ENCODE assay signal across 28 cellular contexts in the genomic region with DNA sequence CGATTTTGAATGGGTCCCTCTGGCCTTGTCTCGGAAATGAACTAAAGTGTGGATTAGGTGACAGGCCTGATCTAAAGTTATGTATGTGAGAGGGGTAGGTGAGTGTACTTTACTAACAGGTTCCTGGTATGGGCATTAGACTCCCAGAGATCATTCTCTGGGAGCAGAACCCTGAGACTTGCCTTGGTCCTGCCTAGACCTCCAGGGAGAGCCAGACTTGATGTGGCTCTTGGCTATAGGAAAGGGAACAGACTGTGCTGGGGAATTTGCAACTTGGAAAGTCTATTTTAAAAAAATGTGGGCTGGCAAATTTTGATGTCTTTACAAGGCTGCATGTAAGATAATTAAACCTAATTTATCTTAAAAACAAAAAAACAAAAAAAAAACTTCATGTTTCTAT.
"Had no signal": no experiment of that assay in that cellular context is flagged by ENCODE, and none has a peak within 500 bp of the region (broad histone marks: within the 10 kb centered on the region; RNA-seq: fewer than 3 reads in every experiment).

No MANE protein-coding gene starts in this region.

- H3K4me3 Mint-ChIP-seq: activated CD4-positive, alpha-beta memory T cell treated with anti-CD3 and anti-CD28 coated beads, Interleukin-2, amount 10 ng/mL, durations not matched to agents 7 days and 5 days; activated CD4-positive, alpha-beta T cell treated with anti-CD3 and anti-CD28 coated beads, Interleukin-2, amount 10 ng/mL, durations not matched to agents 7 days and 5 days; activated naive CD4-positive, alpha-beta T cell treated with anti-CD3 and anti-CD28 coated beads, Interleukin-2, amount 10 ng/mL, durations not matched to agents 7 days and 5 days; activated naive CD8-positive, alpha-beta T cell treated with anti-CD3 and anti-CD28 coated beads, Interleukin-2, amount 10 ng/mL, durations not matched to agents 7 days and 5 days; activated T-cell treated with anti-CD3 and anti-CD28 coated beads, Interleukin-2, amount 50 U/mL, for 24 hours; activated T-cell treated with anti-CD3 and anti-CD28 coated beads, Interleukin-2, amount 50 U/mL, for 72 hours; brain; dendritic cell treated with granulocyte-macrophage colony-stimulating factor and Interleukin-4, amounts not matched to agents 40 ng/mL and 50 ng/mL, for 4 days; endodermal cell had no signal

- H3K27me3 ChIP-seq: breast epithelium, cardiac muscle cell, colonic mucosa, dorsolateral prefrontal cortex had no signal

- H3K27ac Mint-ChIP-seq: activated CD4-positive, alpha-beta memory T cell treated with anti-CD3 and anti-CD28 coated beads, Interleukin-2, amount 10 ng/mL, durations not matched to agents 7 days and 5 days; activated CD4-positive, alpha-beta T cell treated with anti-CD3 and anti-CD28 coated beads, Interleukin-2, amount 10 ng/mL, durations not matched to agents 7 days and 5 days; activated naive CD4-positive, alpha-beta T cell treated with anti-CD3 and anti-CD28 coated beads, Interleukin-2, amount 10 ng/mL, durations not matched to agents 7 days and 5 days; activated naive CD4-positive, alpha-beta T cell treated with anti-CD3 and anti-CD28 coated beads, Interleukin-2, amount 50 U/mL, for 72 hours; activated naive CD8-positive, alpha-beta T cell treated with anti-CD3 and anti-CD28 coated beads, Interleukin-2, amount 10 ng/mL, durations not matched to agents 7 days and 5 days; activated T-cell treated with anti-CD3 and anti-CD28 coated beads, Interleukin-2, amount 50 U/mL, for 24 hours; activated T-cell treated with anti-CD3 and anti-CD28 coated beads, Interleukin-2, amount 50 U/mL, for 72 hours; brain; dendritic cell treated with granulocyte-macrophage colony-stimulating factor and Interleukin-4, amounts not matched to agents 40 ng/mL and 50 ng/mL, for 4 days; endodermal cell had no signal

- H3K36me3 ChIP-seq: breast epithelium, cardiac muscle cell, colonic mucosa had no signal

- H3K9me3 ChIP-seq: breast epithelium, colonic mucosa had no signal

- H3K4me1 Mint-ChIP-seq: activated CD4-positive, alpha-beta memory T cell treated with anti-CD3 and anti-CD28 coated beads, Interleukin-2, amount 10 ng/mL, durations not matched to agents 7 days and 5 days; activated CD4-positive, alpha-beta T cell treated with anti-CD3 and anti-CD28 coated beads, Interleukin-2, amount 10 ng/mL, durations not matched to agents 7 days and 5 days; activated naive CD4-positive, alpha-beta T cell treated with anti-CD3 and anti-CD28 coated beads, Interleukin-2, amount 10 ng/mL, durations not matched to agents 7 days and 5 days; activated naive CD8-positive, alpha-beta T cell treated with anti-CD3 and anti-CD28 coated beads, Interleukin-2, amount 10 ng/mL, durations not matched to agents 7 days and 5 days; brain; endodermal cell had no signal

- ATAC-seq: activated naive CD4-positive, alpha-beta T cell treated with anti-CD3 and anti-CD28 coated beads, Interleukin-2, amount 50 U/mL, for 72 hours; activated T-cell treated with anti-CD3 and anti-CD28 coated beads, Interleukin-2, amount 50 U/mL, for 72 hours; esophagus mucosa had no signal

- DNase-seq: activated CD4-positive, alpha-beta memory T cell treated with anti-CD3 and anti-CD28 coated beads, Interleukin-2, amount 10 ng/mL, durations not matched to agents 7 days and 5 days; activated CD4-positive, alpha-beta T cell treated with anti-CD3 and anti-CD28 coated beads for 1 hour; activated CD4-positive, alpha-beta T cell treated with anti-CD3 and anti-CD28 coated beads for 4 hours; activated CD4-positive, alpha-beta T cell treated with anti-CD3 and anti-CD28 coated beads, Interleukin-2, amount 10 ng/mL, durations not matched to agents 7 days and 5 days; activated CD4-positive, alpha-beta T cell treated with anti-CD3 and anti-CD28 coated beads, Interleukin-2, amount 50 U/mL, for 4 hours; activated CD8-positive, alpha-beta memory T cell treated with anti-CD3 and anti-CD28 coated beads, Interleukin-2, amount 50 U/mL, for 48 hours; activated gamma-delta T cell; activated naive CD4-positive, alpha-beta T cell; activated naive CD4-positive, alpha-beta T cell treated with anti-CD3 and anti-CD28 coated beads, Interleukin-2, amount 10 ng/mL, durations not matched to agents 7 days and 5 days; activated naive CD8-positive, alpha-beta T cell treated with anti-CD3 and anti-CD28 coated beads, Interleukin-2, amount 10 ng/mL, durations not matched to agents 7 days and 5 days; activated T-cell treated with anti-CD3 and anti-CD28 coated beads for 4 hours; activated T-cell treated with anti-CD3 and anti-CD28 coated beads, Interleukin-2, amount 50 U/mL, for 24 hours; activated T-cell treated with anti-CD3 and anti-CD28 coated beads, Interleukin-2, amount 50 U/mL, for 72 hours; central memory CD4-positive, alpha-beta T cell; cerebellar nuclear complex; colonic mucosa; dorsolateral prefrontal cortex; effector memory CD4-positive, alpha-beta T cell; endodermal cell; foreskin fibroblast; head of caudate nucleus; T-helper 2 cell had no signal

- H3K4me3 ChIP-seq: breast epithelium, cardiac muscle cell, colonic mucosa, dorsolateral prefrontal cortex had no signal

- H3K9me3 Mint-ChIP-seq: activated CD4-positive, alpha-beta memory T cell treated with anti-CD3 and anti-CD28 coated beads, Interleukin-2, amount 10 ng/mL, durations not matched to agents 7 days and 5 days; activated CD4-positive, alpha-beta T cell treated with anti-CD3 and anti-CD28 coated beads, Interleukin-2, amount 10 ng/mL, durations not matched to agents 7 days and 5 days; activated naive CD4-positive, alpha-beta T cell treated with anti-CD3 and anti-CD28 coated beads, Interleukin-2, amount 10 ng/mL, durations not matched to agents 7 days and 5 days; activated naive CD4-positive, alpha-beta T cell treated with anti-CD3 and anti-CD28 coated beads, Interleukin-2, amount 50 U/mL, for 72 hours; activated naive CD8-positive, alpha-beta T cell treated with anti-CD3 and anti-CD28 coated beads, Interleukin-2, amount 10 ng/mL, durations not matched to agents 7 days and 5 days; activated T-cell treated with anti-CD3 and anti-CD28 coated beads, Interleukin-2, amount 50 U/mL, for 24 hours; activated T-cell treated with anti-CD3 and anti-CD28 coated beads, Interleukin-2, amount 50 U/mL, for 72 hours; brain; dendritic cell treated with granulocyte-macrophage colony-stimulating factor and Interleukin-4, amounts not matched to agents 40 ng/mL and 50 ng/mL, for 4 days; endodermal cell had no signal

- H3K27me3 Mint-ChIP-seq: activated T-cell treated with anti-CD3 and anti-CD28 coated beads, Interleukin-2, amount 50 U/mL, for 24 hours; dendritic cell treated with granulocyte-macrophage colony-stimulating factor and Interleukin-4, amounts not matched to agents 40 ng/mL and 50 ng/mL, for 4 days had no signal

- H3K4me1 ChIP-seq: breast epithelium, colonic mucosa had no signal

- H3K27ac ChIP-seq: breast epithelium, cardiac muscle cell, colonic mucosa, dorsolateral prefrontal cortex had no signal

- H3K36me3 Mint-ChIP-seq: activated naive CD4-positive, alpha-beta T cell treated with anti-CD3 and anti-CD28 coated beads, Interleukin-2, amount 10 ng/mL, durations not matched to agents 7 days and 5 days; activated naive CD4-positive, alpha-beta T cell treated with anti-CD3 and anti-CD28 coated beads, Interleukin-2, amount 50 U/mL, for 72 hours; activated naive CD8-positive, alpha-beta T cell treated with anti-CD3 and anti-CD28 coated beads, Interleukin-2, amount 10 ng/mL, durations not matched to agents 7 days and 5 days; brain had no signal
